8 cellular contexts compared by ENCODE assay signal in the genomic region with DNA sequence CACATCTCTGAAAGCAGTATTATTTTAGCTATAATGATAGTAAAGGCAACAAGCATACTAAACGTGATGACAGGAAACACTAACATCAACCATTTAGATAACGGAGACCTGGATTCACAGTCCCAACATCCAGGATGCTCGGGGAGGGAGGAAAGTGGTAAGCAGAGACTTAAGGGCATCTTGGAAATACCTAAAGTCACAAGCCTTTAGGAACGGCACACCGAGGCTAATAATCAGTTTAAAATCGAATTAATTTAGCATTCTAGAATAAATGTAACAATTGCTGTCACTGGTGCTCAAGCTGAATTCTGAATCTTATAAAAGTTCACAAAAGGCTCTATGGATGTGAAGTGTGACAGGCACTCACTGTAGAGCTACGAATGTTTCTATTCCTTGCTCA. TPM values are rescaled to one million over a fixed set of nuclear protein-coding genes. Genes with fewer than 3 reads are reported as not detected.
A peak's percentile ranks its signal among the peaks of the same experiment; 100 is the strongest.
DNase-seq lines count a peak whose midpoint lies in the region; ATAC-seq and TF ChIP-seq lines count a peak whose summit lies in the region.

No MANE protein-coding gene starts in this region.

- H3K27ac Mint-ChIP-seq in CD14-positive monocyte (peak overlapping the region; percentile 93 to 99 (median 97)), naive B cell (peak overlapping the region; percentile 99 to 100 (median 99))

- DNase-seq in CD14-positive monocyte (ENCODE audit: low spot score) (no peak), LNCaP clone FGC (ENCODE audit: low read depth) (no peak), choroid plexus epithelial cell (ENCODE audit: low read depth) (no peak), naive B cell (no peak), occipital lobe (lab: John Stamatoyannopoulos, UW) (no peak)

- H3K4me3 Mint-ChIP-seq in CD14-positive monocyte (peak overlapping the region; percentile 97 to 100), naive B cell (peak overlapping the region in 6 of 8 donors; percentile 95 to 100 (median 99))

- H3K4me3 ChIP-seq in LNCaP clone FGC (ENCODE audit: low read depth, low read length) = peak overlapping the region; percentile 87
- peak overlapping the region; percentile 82 for H3K4me3 ChIP-seq in choroid plexus epithelial cell (ENCODE audit: low read depth, low read length)

- H3K27me3 Mint-ChIP-seq in CD14-positive monocyte (ENCODE audit: low read depth in 3 of 3) (peaks cover 2 to 6% (median 3%) of the 10 kb centered on the region in 3 donors), naive B cell (no peaks in the 10 kb centered on the region)

- TF ChIP-seq CTCF in CD14-positive monocyte (IDR thresholded peaks at IDR 0.05) (no peak), LNCaP clone FGC (IDR thresholded peaks at IDR 0.05; ENCODE audit: control insufficient read depth, extremely low read depth, insufficient read depth) (no peak), choroid plexus epithelial cell (conservative IDR thresholded peaks at IDR 0.05; ENCODE audit: low read depth, low read length) (no peak)

- H3K9me3 Mint-ChIP-seq in CD14-positive monocyte (peaks cover 0 to 4% (median 0%) of the 10 kb centered on the region in 7 donors), naive B cell (peaks cover 0 to 4% (median 0%) of the 10 kb centered on the region in 7 donors)

- ATAC-seq in naive B cell (ENCODE audit: low read depth in 2 of 2) (no peak), HG02870 (IDR thresholded peaks at IDR 0.05; ENCODE audit: unreplicated experiment) (no peak), HG02885 (IDR thresholded peaks at IDR 0.05; ENCODE audit: poor library complexity, unreplicated experiment) (no peak), GM18868 (IDR thresholded peaks at IDR 0.05; ENCODE audit: unreplicated experiment) (no peak)

- H3K4me1 Mint-ChIP-seq in CD14-positive monocyte = peaks cover 16% of the 10 kb centered on the region
- H3K4me1 Mint-ChIP-seq in naive B cell = peaks cover 22 to 31% (median 23%) of the 10 kb centered on the region in 3 donors

- intact Hi-C loops in CD14-positive monocyte (cut with micrococcal nuclease) = no loop called here

- H3K36me3 Mint-ChIP-seq in CD14-positive monocyte (no peaks in the 10 kb centered on the region), naive B cell (peaks cover 0 to 14% of the 10 kb centered on the region in 2 donors)

RNA-seq across cellular contexts. Expression of a gene that starts 1.3 kb away (rescaled TPM):
- 100 to 1,000 TPM; 173 to 203 TPM for polyA plus RNA-seq in CD14-positive monocyte
- 100 to 1,000 TPM; 219 to 439 (median 284) TPM for polyA plus RNA-seq in naive B cell (ENCODE audit: low read depth in 6 of 6)
- total RNA-seq in occipital lobe = 352 TPM
